ENCODE assay signal across 1 cellular context in genomic region chr22:20080776-20081654, GRCh38.
TF ChIP-seq lines count a peak whose summit lies in the region.

No MANE protein-coding gene starts in this region.

TF ChIP-seq in K562, 482 proteins besides CTCF, POLR2A, EP300 and RAD21 (continues in another document):
- no peak for TF ChIP-seq ZNF143 (CRISPR knock-in tag; IDR thresholded peaks at IDR 0.05)
- TF ChIP-seq HDAC6 (IDR thresholded peaks at IDR 0.05; ENCODE audit: low read depth, low read length): peak; percentile 89; the same call in 1 of the 2 replicates
- peak; percentile 34; the same call in 1 of the 2 replicates for TF ChIP-seq GTF2F1 (IDR thresholded peaks at IDR 0.05; ENCODE audit: low read depth, low read length)
- TF ChIP-seq BHLHE40 (IDR thresholded peaks at IDR 0.05; ENCODE audit: low read length): no peak; the same call in 1 of the 2 replicates
- no peak for TF ChIP-seq SRSF9 (IDR thresholded peaks at IDR 0.05; ENCODE audit: borderline replicate concordance, low read depth, low read length)
- TF ChIP-seq GATAD2B (IDR thresholded peaks at IDR 0.05; ENCODE audit: borderline replicate concordance): no peak
- TF ChIP-seq, protein P1, sequence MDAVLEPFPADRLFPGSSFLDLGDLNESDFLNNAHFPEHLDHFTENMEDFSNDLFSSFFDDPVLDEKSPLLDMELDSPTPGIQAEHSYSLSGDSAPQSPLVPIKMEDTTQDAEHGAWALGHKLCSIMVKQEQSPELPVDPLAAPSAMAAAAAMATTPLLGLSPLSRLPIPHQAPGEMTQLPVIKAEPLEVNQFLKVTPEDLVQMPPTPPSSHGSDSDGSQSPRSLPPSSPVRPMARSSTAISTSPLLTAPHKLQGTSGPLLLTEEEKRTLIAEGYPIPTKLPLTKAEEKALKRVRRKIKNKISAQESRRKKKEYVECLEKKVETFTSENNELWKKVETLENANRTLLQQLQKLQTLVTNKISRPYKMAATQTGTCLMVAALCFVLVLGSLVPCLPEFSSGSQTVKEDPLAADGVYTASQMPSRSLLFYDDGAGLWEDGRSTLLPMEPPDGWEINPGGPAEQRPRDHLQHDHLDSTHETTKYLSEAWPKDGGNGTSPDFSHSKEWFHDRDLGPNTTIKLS (IDR thresholded peaks at IDR 0.05; ENCODE audit: borderline replicate concordance, low read depth): no peak
- TF ChIP-seq EWSR1 (IDR thresholded peaks at IDR 0.05; ENCODE audit: borderline replicate concordance, low read depth, partially characterized antibody): no peak
- no peak for TF ChIP-seq ZNF780A (CRISPR knock-in tag; IDR thresholded peaks at IDR 0.05)
- TF ChIP-seq, protein P2, sequence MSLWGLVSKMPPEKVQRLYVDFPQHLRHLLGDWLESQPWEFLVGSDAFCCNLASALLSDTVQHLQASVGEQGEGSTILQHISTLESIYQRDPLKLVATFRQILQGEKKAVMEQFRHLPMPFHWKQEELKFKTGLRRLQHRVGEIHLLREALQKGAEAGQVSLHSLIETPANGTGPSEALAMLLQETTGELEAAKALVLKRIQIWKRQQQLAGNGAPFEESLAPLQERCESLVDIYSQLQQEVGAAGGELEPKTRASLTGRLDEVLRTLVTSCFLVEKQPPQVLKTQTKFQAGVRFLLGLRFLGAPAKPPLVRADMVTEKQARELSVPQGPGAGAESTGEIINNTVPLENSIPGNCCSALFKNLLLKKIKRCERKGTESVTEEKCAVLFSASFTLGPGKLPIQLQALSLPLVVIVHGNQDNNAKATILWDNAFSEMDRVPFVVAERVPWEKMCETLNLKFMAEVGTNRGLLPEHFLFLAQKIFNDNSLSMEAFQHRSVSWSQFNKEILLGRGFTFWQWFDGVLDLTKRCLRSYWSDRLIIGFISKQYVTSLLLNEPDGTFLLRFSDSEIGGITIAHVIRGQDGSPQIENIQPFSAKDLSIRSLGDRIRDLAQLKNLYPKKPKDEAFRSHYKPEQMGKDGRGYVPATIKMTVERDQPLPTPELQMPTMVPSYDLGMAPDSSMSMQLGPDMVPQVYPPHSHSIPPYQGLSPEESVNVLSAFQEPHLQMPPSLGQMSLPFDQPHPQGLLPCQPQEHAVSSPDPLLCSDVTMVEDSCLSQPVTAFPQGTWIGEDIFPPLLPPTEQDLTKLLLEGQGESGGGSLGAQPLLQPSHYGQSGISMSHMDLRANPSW (CRISPR knock-in tag; IDR thresholded peaks at IDR 0.05): peak; percentile 98
- TF ChIP-seq, protein P3, sequence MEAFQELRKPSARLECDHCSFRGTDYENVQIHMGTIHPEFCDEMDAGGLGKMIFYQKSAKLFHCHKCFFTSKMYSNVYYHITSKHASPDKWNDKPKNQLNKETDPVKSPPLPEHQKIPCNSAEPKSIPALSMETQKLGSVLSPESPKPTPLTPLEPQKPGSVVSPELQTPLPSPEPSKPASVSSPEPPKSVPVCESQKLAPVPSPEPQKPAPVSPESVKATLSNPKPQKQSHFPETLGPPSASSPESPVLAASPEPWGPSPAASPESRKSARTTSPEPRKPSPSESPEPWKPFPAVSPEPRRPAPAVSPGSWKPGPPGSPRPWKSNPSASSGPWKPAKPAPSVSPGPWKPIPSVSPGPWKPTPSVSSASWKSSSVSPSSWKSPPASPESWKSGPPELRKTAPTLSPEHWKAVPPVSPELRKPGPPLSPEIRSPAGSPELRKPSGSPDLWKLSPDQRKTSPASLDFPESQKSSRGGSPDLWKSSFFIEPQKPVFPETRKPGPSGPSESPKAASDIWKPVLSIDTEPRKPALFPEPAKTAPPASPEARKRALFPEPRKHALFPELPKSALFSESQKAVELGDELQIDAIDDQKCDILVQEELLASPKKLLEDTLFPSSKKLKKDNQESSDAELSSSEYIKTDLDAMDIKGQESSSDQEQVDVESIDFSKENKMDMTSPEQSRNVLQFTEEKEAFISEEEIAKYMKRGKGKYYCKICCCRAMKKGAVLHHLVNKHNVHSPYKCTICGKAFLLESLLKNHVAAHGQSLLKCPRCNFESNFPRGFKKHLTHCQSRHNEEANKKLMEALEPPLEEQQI (IDR thresholded peaks at IDR 0.05): no peak
- no peak for TF ChIP-seq SOX6 (IDR thresholded peaks at IDR 0.05)
- no peak for TF ChIP-seq FOSL1 (tag; conservative IDR thresholded peaks at IDR 0.05)
- TF ChIP-seq RCOR1 (IDR thresholded peaks at IDR 0.05; ENCODE audit: borderline replicate concordance in 1 of 2, low read depth in 2 of 2, low read length in 2 of 2): peak in 1 of 2 experiments; percentile 75; a peak in 3 of 4 replicates
- TF ChIP-seq RBM25 (IDR thresholded peaks at IDR 0.05; ENCODE audit: low read depth, low read length, severe bottlenecking): no peak
- no peak for TF ChIP-seq ZNF184 (CRISPR knock-in tag; IDR thresholded peaks at IDR 0.05)
- no peak for TF ChIP-seq VEZF1 (CRISPR knock-in tag; IDR thresholded peaks at IDR 0.05)
- no peak for TF ChIP-seq CTBP1 (IDR thresholded peaks at IDR 0.05; ENCODE audit: borderline replicate concordance)
- TF ChIP-seq POLR2B (IDR thresholded peaks at IDR 0.05; ENCODE audit: low read depth, partially characterized antibody): no peak
- peak; percentile 99 for TF ChIP-seq CHD1 (IDR thresholded peaks at IDR 0.05; ENCODE audit: low read length)
- no peak for TF ChIP-seq KAT8 (IDR thresholded peaks at IDR 0.05; ENCODE audit: low read depth)
- TF ChIP-seq CREM (IDR thresholded peaks at IDR 0.05; ENCODE audit: low read depth): no peak
- TF ChIP-seq, protein P4, sequence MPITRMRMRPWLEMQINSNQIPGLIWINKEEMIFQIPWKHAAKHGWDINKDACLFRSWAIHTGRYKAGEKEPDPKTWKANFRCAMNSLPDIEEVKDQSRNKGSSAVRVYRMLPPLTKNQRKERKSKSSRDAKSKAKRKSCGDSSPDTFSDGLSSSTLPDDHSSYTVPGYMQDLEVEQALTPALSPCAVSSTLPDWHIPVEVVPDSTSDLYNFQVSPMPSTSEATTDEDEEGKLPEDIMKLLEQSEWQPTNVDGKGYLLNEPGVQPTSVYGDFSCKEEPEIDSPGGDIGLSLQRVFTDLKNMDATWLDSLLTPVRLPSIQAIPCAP (CRISPR knock-in tag; IDR thresholded peaks at IDR 0.05; ENCODE audit: borderline replicate concordance): no peak
- TF ChIP-seq HOMEZ (CRISPR knock-in tag; IDR thresholded peaks at IDR 0.05): 0 out of 2 replicates have a peak, but pooled peaks have one; percentile 20
- TF ChIP-seq NCOA6 (IDR thresholded peaks at IDR 0.05): no peak
- no peak for TF ChIP-seq ZNF695 (CRISPR knock-in tag; IDR thresholded peaks at IDR 0.05)
- TF ChIP-seq NFE2 (IDR thresholded peaks at IDR 0.05; ENCODE audit: low read depth): no peak
- no peak for TF ChIP-seq MNT (conservative IDR thresholded peaks at IDR 0.05)
- TF ChIP-seq, protein P5, sequence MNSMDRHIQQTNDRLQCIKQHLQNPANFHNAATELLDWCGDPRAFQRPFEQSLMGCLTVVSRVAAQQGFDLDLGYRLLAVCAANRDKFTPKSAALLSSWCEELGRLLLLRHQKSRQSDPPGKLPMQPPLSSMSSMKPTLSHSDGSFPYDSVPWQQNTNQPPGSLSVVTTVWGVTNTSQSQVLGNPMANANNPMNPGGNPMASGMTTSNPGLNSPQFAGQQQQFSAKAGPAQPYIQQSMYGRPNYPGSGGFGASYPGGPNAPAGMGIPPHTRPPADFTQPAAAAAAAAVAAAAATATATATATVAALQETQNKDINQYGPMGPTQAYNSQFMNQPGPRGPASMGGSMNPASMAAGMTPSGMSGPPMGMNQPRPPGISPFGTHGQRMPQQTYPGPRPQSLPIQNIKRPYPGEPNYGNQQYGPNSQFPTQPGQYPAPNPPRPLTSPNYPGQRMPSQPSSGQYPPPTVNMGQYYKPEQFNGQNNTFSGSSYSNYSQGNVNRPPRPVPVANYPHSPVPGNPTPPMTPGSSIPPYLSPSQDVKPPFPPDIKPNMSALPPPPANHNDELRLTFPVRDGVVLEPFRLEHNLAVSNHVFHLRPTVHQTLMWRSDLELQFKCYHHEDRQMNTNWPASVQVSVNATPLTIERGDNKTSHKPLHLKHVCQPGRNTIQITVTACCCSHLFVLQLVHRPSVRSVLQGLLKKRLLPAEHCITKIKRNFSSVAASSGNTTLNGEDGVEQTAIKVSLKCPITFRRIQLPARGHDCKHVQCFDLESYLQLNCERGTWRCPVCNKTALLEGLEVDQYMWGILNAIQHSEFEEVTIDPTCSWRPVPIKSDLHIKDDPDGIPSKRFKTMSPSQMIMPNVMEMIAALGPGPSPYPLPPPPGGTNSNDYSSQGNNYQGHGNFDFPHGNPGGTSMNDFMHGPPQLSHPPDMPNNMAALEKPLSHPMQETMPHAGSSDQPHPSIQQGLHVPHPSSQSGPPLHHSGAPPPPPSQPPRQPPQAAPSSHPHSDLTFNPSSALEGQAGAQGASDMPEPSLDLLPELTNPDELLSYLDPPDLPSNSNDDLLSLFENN (IDR thresholded peaks at IDR 0.05; ENCODE audit: low read depth in 2 of 2, low read length in 2 of 2): peak in 1 of 2 experiments; percentile 55; a peak in 1 of 4 replicates
- TF ChIP-seq ZNF398 (CRISPR knock-in tag; IDR thresholded peaks at IDR 0.05): no peak
- no peak for TF ChIP-seq GTF2B (IDR thresholded peaks at IDR 0.05; ENCODE audit: extremely low read depth, insufficient read length)
- TF ChIP-seq ZNF232 (CRISPR knock-in tag; IDR thresholded peaks at IDR 0.05): no peak
- no peak for TF ChIP-seq XRCC5 (IDR thresholded peaks at IDR 0.05; ENCODE audit: low read depth, low read length)
- no peak for TF ChIP-seq PCBP1 (IDR thresholded peaks at IDR 0.05; ENCODE audit: low read depth, low read length, poor library complexity, severe bottlenecking)
- no peak for TF ChIP-seq ZNF668 (CRISPR knock-in tag; IDR thresholded peaks at IDR 0.05)
- TF ChIP-seq SMARCA5 (IDR thresholded peaks at IDR 0.05): no peak
- TF ChIP-seq, protein P6, sequence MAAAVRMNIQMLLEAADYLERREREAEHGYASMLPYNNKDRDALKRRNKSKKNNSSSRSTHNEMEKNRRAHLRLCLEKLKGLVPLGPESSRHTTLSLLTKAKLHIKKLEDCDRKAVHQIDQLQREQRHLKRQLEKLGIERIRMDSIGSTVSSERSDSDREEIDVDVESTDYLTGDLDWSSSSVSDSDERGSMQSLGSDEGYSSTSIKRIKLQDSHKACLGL (CRISPR knock-in tag; IDR thresholded peaks at IDR 0.05; ENCODE audit: borderline replicate concordance, poor library complexity, severe bottlenecking): no peak
- peak; percentile 58; the same call in 1 of the 2 replicates for TF ChIP-seq ZNF253 (CRISPR knock-in tag; conservative IDR thresholded peaks at IDR 0.05)
- no peak for TF ChIP-seq DNMT1 (IDR thresholded peaks at IDR 0.05)
- no peak for TF ChIP-seq BCOR (IDR thresholded peaks at IDR 0.05)
- TF ChIP-seq GATAD2A (IDR thresholded peaks at IDR 0.05): no peak
- TF ChIP-seq HNRNPL (IDR thresholded peaks at IDR 0.05; ENCODE audit: low read depth, low read length): peak; percentile 83
- peak; percentile 70 for TF ChIP-seq ZNF764 (CRISPR knock-in tag; IDR thresholded peaks at IDR 0.05; ENCODE audit: low read depth)
- peak; percentile 65 for TF ChIP-seq ZKSCAN1 (IDR thresholded peaks at IDR 0.05; ENCODE audit: low read depth, low read length)
